Comparison of ENCODE assay signal across 11 cellular contexts in genomic region chr2:235002198-235003095, GRCh38. TPM values are rescaled to one million over a fixed set of nuclear protein-coding genes. Genes with fewer than 3 reads are reported as not detected.
DNase-seq lines count a peak whose midpoint lies in the region; ATAC-seq and TF ChIP-seq lines count a peak whose summit lies in the region.
"Had no signal": no experiment of that assay in that cellular context is flagged by ENCODE, and none has a peak within 500 bp of the region (broad histone marks: within the 10 kb centered on the region; RNA-seq: fewer than 3 reads in every experiment).

No MANE protein-coding gene starts in this region.

- H3K27me3 ChIP-seq in PC-3 (ENCODE audit: low read length) (no peaks in the 10 kb centered on the region), psoas muscle (ENCODE audit: insufficient read depth in 3 of 3, low read length in 2 of 3) (no peaks in the 10 kb centered on the region), right atrium auricular region (no peaks in the 10 kb centered on the region)
- no peaks in the 10 kb centered on the region for H3K27me3 ChIP-seq in naive thymus-derived CD4-positive, alpha-beta T cell (ENCODE audit: control insufficient read depth in 2 of 2, insufficient read depth in 2 of 2, low read length in 2 of 2)

- no peaks in the 10 kb centered on the region for H3K9me2 ChIP-seq in PC-3 (replicated peaks; ENCODE audit: low read length)

- no peaks in the 10 kb centered on the region for H3K4me1 Mint-ChIP-seq in naive thymus-derived CD4-positive, alpha-beta T cell

- ATAC-seq in PC-3 (no peak), psoas muscle (peak; percentile 38 to 47 (median 42))
- no peak for ATAC-seq in naive thymus-derived CD4-positive, alpha-beta T cell

- no peak overlapping the region for H3K4me2 ChIP-seq in PC-3 (ENCODE audit: low read length)

- H3K27ac Mint-ChIP-seq in naive thymus-derived CD4-positive, alpha-beta T cell = no peak overlapping the region

- intact Hi-C loops in PC-3 (cut with micrococcal nuclease) = no loop called here
- intact Hi-C loops in psoas muscle (cut with DNase I) = no loop called here
- intact Hi-C loops in naive thymus-derived CD4-positive, alpha-beta T cell (cut with micrococcal nuclease) = no loop called here

- no TSS peak for BruUV-seq in PC-3 (replicated peaks; lab: Mats Ljungman, UMichigan)

- POLR2A ChIA-PET in PC-3 (lab: Charles Lee; ENCODE audit: unreplicated experiment) = no interaction called here
- POLR2A ChIA-PET in naive thymus-derived CD4-positive, alpha-beta T cell (lab: Charles Lee) = no interaction called here

- no peak for TF ChIP-seq RAD21 in Ishikawa (IDR thresholded peaks at IDR 0.05; ENCODE audit: low read depth)

- TF ChIP-seq EP300 in Ishikawa (IDR thresholded peaks at IDR 0.05; ENCODE audit: borderline replicate concordance) = no peak

- no peak overlapping the region for H3K27ac ChIP-seq in PC-3 (ENCODE audit: low read length)
- no peak overlapping the region for H3K27ac ChIP-seq in psoas muscle
- H3K27ac ChIP-seq in naive thymus-derived CD4-positive, alpha-beta T cell (ENCODE audit: low read depth, low read length) = no peak overlapping the region
- H3K27ac ChIP-seq in right atrium auricular region = no peak overlapping the region
- H3K27ac ChIP-seq: GM23248 had no signal

- H3K36me3 Mint-ChIP-seq in naive thymus-derived CD4-positive, alpha-beta T cell = no peaks in the 10 kb centered on the region

- no peaks in the 10 kb centered on the region; the same call in 1 of the 2 replicates for H4K20me1 ChIP-seq in PC-3 (ENCODE audit: low read length)

- 62 to 79% (median 68%) methylated on average over 16 of the region's 16 CpGs for WGBS in psoas muscle, 3 donors

- H3K36me3 ChIP-seq in PC-3 (ENCODE audit: low read depth, low read length) (no peaks in the 10 kb centered on the region), psoas muscle (ENCODE audit: insufficient read depth in 1 of 2, low read depth in 1 of 2) (no peaks in the 10 kb centered on the region), right atrium auricular region (no peaks in the 10 kb centered on the region)
- H3K36me3 ChIP-seq in naive thymus-derived CD4-positive, alpha-beta T cell (ENCODE audit: control insufficient read depth in 2 of 3, insufficient read depth in 3 of 3, low read length in 3 of 3) = no peaks in the 10 kb centered on the region

- CTCF ChIA-PET in PC-3 (lab: Charles Lee) = no interaction called here
- CTCF ChIA-PET in naive thymus-derived CD4-positive, alpha-beta T cell (lab: Charles Lee) = no interaction called here

- H3K27me3 Mint-ChIP-seq in naive thymus-derived CD4-positive, alpha-beta T cell = peaks cover 0 to 2% (median 0%) of the 10 kb centered on the region in 5 donors

- no peak overlapping the region for H3K9ac ChIP-seq in PC-3 (ENCODE audit: low read length)
- H3K9ac ChIP-seq: GM23248 had no signal

- H3K9me3 Mint-ChIP-seq in naive thymus-derived CD4-positive, alpha-beta T cell = no peaks in the 10 kb centered on the region

- H3K4me1 ChIP-seq in PC-3 (ENCODE audit: insufficient read depth, low read length) (peaks cover 4% of the 10 kb centered on the region), psoas muscle (peaks cover 11% of the 10 kb centered on the region), right atrium auricular region (peaks cover 0 to 56% of the 10 kb centered on the region in 2 donors)
- no peaks in the 10 kb centered on the region for H3K4me1 ChIP-seq in naive thymus-derived CD4-positive, alpha-beta T cell (ENCODE audit: control insufficient read depth in 2 of 2, insufficient read depth in 2 of 2, low read length in 2 of 2)

- H3F3A ChIP-seq in PC-3 (ENCODE audit: low read length, unreplicated experiment) = no peaks in the 10 kb centered on the region

- DNase-seq in PC-3 = peak; percentile 6
- peak; percentile 54 for DNase-seq in fibroblast of pulmonary artery (ENCODE audit: low read depth)
- DNase-seq in psoas muscle = peak in 1 of 2 donors; percentile 29
- DNase-seq in HUDEP-2 (lab: John Stamatoyannopoulos, UW; ENCODE audit: unreplicated experiment in 76 of 76) = no peak
- DNase-seq in NCI-H1417 treated with DMSO at 0.1 percent for 48 hours (lab: John Stamatoyannopoulos, UW) = no peak
- no peak for DNase-seq in naive thymus-derived CD4-positive, alpha-beta T cell
- DNase-seq in right atrium auricular region (ENCODE audit: low spot score) = no peak
- DNase-seq: GM23248, NCI-H187 treated with DMSO at 0.1 percent for 48 hours, SHP77 had no signal

- no peak overlapping the region for H2AFZ ChIP-seq in PC-3 (ENCODE audit: low read length)
- H2AFZ ChIP-seq: GM23248 had no signal

- TF ChIP-seq CTCF in PC-3 (conservative IDR thresholded peaks at IDR 0.05; ENCODE audit: low read depth, low read length) (no peak), fibroblast of pulmonary artery (IDR thresholded peaks at IDR 0.05; ENCODE audit: low read length, missing control alignments) (no peak), psoas muscle (IDR thresholded peaks at IDR 0.05) (no peak), right atrium auricular region (IDR thresholded peaks at IDR 0.05) (no peak)

- H3K4me3 Mint-ChIP-seq in naive thymus-derived CD4-positive, alpha-beta T cell = no peak overlapping the region

- H3K9me3 ChIP-seq in PC-3 (ENCODE audit: low read length) (no peaks in the 10 kb centered on the region), psoas muscle (no peaks in the 10 kb centered on the region), right atrium auricular region (no peaks in the 10 kb centered on the region)
- no peaks in the 10 kb centered on the region for H3K9me3 ChIP-seq in naive thymus-derived CD4-positive, alpha-beta T cell (ENCODE audit: control insufficient read depth in 2 of 3, low read length in 3 of 3)

- H3K79me2 ChIP-seq in PC-3 (ENCODE audit: low read length) = peaks cover 75% of the 10 kb centered on the region

- H3K4me3 ChIP-seq in PC-3 (ENCODE audit: low read length) (no peak overlapping the region), fibroblast of pulmonary artery (replicated peaks; ENCODE audit: low read depth, low read length) (no peak overlapping the region), psoas muscle (no peak overlapping the region), right atrium auricular region (no peak overlapping the region)
- H3K4me3 ChIP-seq in naive thymus-derived CD4-positive, alpha-beta T cell (ENCODE audit: low read length) = no peak overlapping the region
- H3K4me3 ChIP-seq: GM23248 had no signal

TF ChIP-seq in Ishikawa, 13 proteins besides CTCF, POLR2A, EP300 and RAD21:
- TF ChIP-seq TCF12 (IDR thresholded peaks at IDR 0.05; ENCODE audit: low read depth) (no peak), CEBPB (IDR thresholded peaks at IDR 0.05) (peak; percentile 97)

RNA-seq across cellular contexts. Expression of gene SH3BP4, which starts 50.6 kb away (rescaled TPM):
- total RNA-seq in PC-3 (2014; rRNA removed) (35.2 and 47.3 TPM in 2 replicates), psoas muscle (10 to 100 TPM in 1 of 4 donors, 1 to 10 TPM in 3; 7.6 to 14.9 (median 9.5) TPM), right atrium auricular region (10 to 100 TPM; 27.2 to 34.5 TPM)
- 1 to 10 TPM; 3.0 to 9.8 (median 4.5) TPM for polyA plus RNA-seq in psoas muscle
- total RNA-seq in naive thymus-derived CD4-positive, alpha-beta T cell = 1 to 10 TPM in 1 of 5 experiments, under 1 TPM in 3, not detected in 1; 0.41 to 2.6 (median 0.63) TPM
- not detected for polyA plus RNA-seq in naive thymus-derived CD4-positive, alpha-beta T cell

Comparison
In these comparisons a context has a peak if more than half of its experiments do, and no peak if none do; other contexts are left out.
1. ATAC-seq: peak in psoas muscle (4 of 4); none in PC-3 (single experiment) and naive thymus-derived CD4-positive, alpha-beta T cell (single experiment).
2. DNase-seq: peak in PC-3 (single experiment) and fibroblast of pulmonary artery (single experiment); none in HUDEP-2 (0 of 76), NCI-H1417 treated with DMSO at 0.1 percent for 48 hours (single experiment), naive thymus-derived CD4-positive, alpha-beta T cell (0 of 9) and right atrium auricular region (single experiment).